Comparison of ENCODE assay signal across 9 cellular contexts in genomic region chr1:100458925-100459814, GRCh38.
A peak's percentile ranks its signal among the peaks of the same experiment; 100 is the strongest.
DNase-seq lines count a peak whose midpoint lies in the region; ATAC-seq and TF ChIP-seq lines count a peak whose summit lies in the region.
"Had no signal": no experiment of that assay in that cellular context is flagged by ENCODE, and none has a peak within 500 bp of the region (broad histone marks: within the 10 kb centered on the region; RNA-seq: fewer than 3 reads in every experiment).

No MANE protein-coding gene starts in this region.

- no peaks in the 10 kb centered on the region for H3K27me3 Mint-ChIP-seq in activated T-helper 17 cell treated with anti-CD3 and anti-CD28 coated beads, Interleukin-2, amount 50 U/mL, for 72 hours

- H3K27me3 ChIP-seq in PC-9 (ENCODE audit: insufficient read depth, low read depth) (no peaks in the 10 kb centered on the region), tibial artery (no peaks in the 10 kb centered on the region)

- no peaks in the 10 kb centered on the region for H3K79me2 ChIP-seq in PC-9 (ENCODE audit: low read depth)

- H2AFZ ChIP-seq in PC-9: no peak overlapping the region; the same call in 1 of the 2 replicates

- H4K20me1 ChIP-seq in PC-9 (ENCODE audit: insufficient read depth): no peaks in the 10 kb centered on the region

- no peaks in the 10 kb centered on the region for H3K9me3 ChIP-seq in PC-9 (ENCODE audit: insufficient read depth, low read depth)
- no peaks in the 10 kb centered on the region for H3K9me3 ChIP-seq in tibial artery

- POLR2A ChIA-PET in PC-9 (lab: Charles Lee; ENCODE audit: unreplicated experiment): interaction anchor here (0.6 kb wide), 1 partner anchor 171 kb away, joined by 8 read pairs; no protein-coding TSS in a partner anchor

- H3K9me3 Mint-ChIP-seq in activated T-helper 17 cell treated with anti-CD3 and anti-CD28 coated beads, Interleukin-2, amount 50 U/mL, for 72 hours: no peaks in the 10 kb centered on the region

- DNase-seq in Daoy (ENCODE audit: low read depth) (peak; percentile 87), PC-9 (peak; percentile 65 to 66), foreskin fibroblast (peak; percentile 73 to 90), omental fat pad (ENCODE audit: low spot score) (peak; percentile 42), tibial artery (peak; percentile 75 to 80)
- peak; percentile 51 for DNase-seq in Jurkat, Clone E6-1 (ENCODE audit: low read depth, low spot score)

- TF ChIP-seq CTCF in PC-9 (conservative IDR thresholded peaks at IDR 0.05) (peak; percentile 94), foreskin fibroblast (IDR thresholded peaks at IDR 0.05; ENCODE audit: low read depth, low read length) (peak; percentile 87), omental fat pad (IDR thresholded peaks at IDR 0.05) (peak in 2 of 3 donors; percentile 44 to 51), tibial artery (IDR thresholded peaks at IDR 0.05) (peak; percentile 79 to 83)

- H3K4me3 Mint-ChIP-seq in activated T-helper 17 cell treated with anti-CD3 and anti-CD28 coated beads, Interleukin-2, amount 50 U/mL, for 72 hours: peak overlapping the region; percentile 58

- H3K27ac ChIP-seq in PC-9 (no peak overlapping the region), tibial artery (no peak overlapping the region)
- H3K27ac ChIP-seq: skin epidermis had no signal

- no peaks in the 10 kb centered on the region for H3K36me3 ChIP-seq in PC-9 (ENCODE audit: low read depth)
- H3K36me3 ChIP-seq in tibial artery: peaks cover 0 to 8% (median 0%) of the 10 kb centered on the region in 3 donors

- H3K36me3 Mint-ChIP-seq in activated T-helper 17 cell treated with anti-CD3 and anti-CD28 coated beads, Interleukin-2, amount 50 U/mL, for 72 hours (ENCODE audit: low read depth): peaks cover 55% of the 10 kb centered on the region

- peaks cover 32% of the 10 kb centered on the region for H3K4me1 Mint-ChIP-seq in activated T-helper 17 cell treated with anti-CD3 and anti-CD28 coated beads, Interleukin-2, amount 50 U/mL, for 72 hours

- H3K4me1 ChIP-seq in PC-9 (replicated peaks; ENCODE audit: insufficient read depth) (no peaks in the 10 kb centered on the region), tibial artery (peaks cover 0 to 5% (median 2%) of the 10 kb centered on the region in 4 donors)

- H3K4me3 ChIP-seq in Jurkat, Clone E6-1 (ENCODE audit: low read length): no peak overlapping the region
- H3K4me3 ChIP-seq in PC-9: no peak overlapping the region
- no peak overlapping the region for H3K4me3 ChIP-seq in foreskin fibroblast (ENCODE audit: low read depth in 1 of 2, low read length in 2 of 2)
- no peak overlapping the region for H3K4me3 ChIP-seq in tibial artery
- H3K4me3 ChIP-seq: skin epidermis had no signal

- H3F3A ChIP-seq in PC-9 (ENCODE audit: insufficient read depth, low read depth): 0 out of 2 replicates have a peak, but pooled peaks cover 4% of the 10 kb centered on the region

- CTCF ChIA-PET in PC-9 (lab: Charles Lee): interaction anchor here (0.6 to 1.1 kb wide), 4 partner anchors 215 to 420 kb away, joined by 3 to 5 read pairs (median 4); no protein-coding TSS in a partner anchor

- H3K9me2 ChIP-seq in PC-9 (ENCODE audit: insufficient read depth): no peaks in the 10 kb centered on the region

- H3K27ac Mint-ChIP-seq in activated T-helper 17 cell treated with anti-CD3 and anti-CD28 coated beads, Interleukin-2, amount 50 U/mL, for 72 hours: peak overlapping the region; percentile 92

- intact Hi-C loops in PC-9 (cut with micrococcal nuclease; ENCODE audit: unreplicated experiment) (loop anchor here (1.0 to 10.0 kb wide), 6 partner anchors 107 to 651 kb away; partner anchors contain the start of genes CDC14A, DBT, SASS6 and TRMT13), tibial artery (cut with DNase I; ENCODE audit: low total_unique reads) (loop anchor here (5.0 kb wide), 1 partner anchor 408 kb away; no protein-coding TSS in a partner anchor)

- H3K4me2 ChIP-seq in PC-9: no peak overlapping the region

- BruUV-seq in PC-9 (replicated peaks; lab: Mats Ljungman, UMichigan): no TSS peak

- peak; percentile 87 for ATAC-seq in GM21723 (IDR thresholded peaks at IDR 0.05; ENCODE audit: unreplicated experiment)
- peak; percentile 91 for ATAC-seq in activated T-helper 17 cell treated with anti-CD3 and anti-CD28 coated beads, Interleukin-2, amount 50 U/mL, for 72 hours (replicated peaks)
- peak; percentile 82 for ATAC-seq in omental fat pad (ENCODE audit: low FRiP score)
